Comparison of ENCODE assay signal across 23 cellular contexts in the genomic region with DNA sequence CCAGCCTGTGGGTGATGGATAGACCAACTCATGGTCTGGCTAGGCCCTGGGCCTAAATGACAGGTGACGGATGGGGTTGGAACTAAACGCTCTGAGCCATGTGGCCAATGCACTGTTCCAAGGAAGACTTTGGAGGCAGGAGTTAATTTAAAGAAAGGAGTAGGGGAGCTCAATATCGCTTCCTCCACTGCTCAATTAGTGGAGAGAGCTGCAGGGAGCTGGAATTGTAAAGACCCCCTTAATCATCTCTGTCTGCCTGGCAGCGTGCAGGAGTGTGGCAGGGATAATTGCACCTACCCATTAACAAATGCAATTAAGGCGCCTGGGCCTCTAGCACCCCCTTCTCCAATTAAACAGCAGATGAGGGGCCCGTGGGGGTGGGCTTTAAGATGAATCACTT.
"Had no signal": no experiment of that assay in that cellular context is flagged by ENCODE, and none has a peak within 500 bp of the region (broad histone marks: within the 10 kb centered on the region; RNA-seq: fewer than 3 reads in every experiment).

No MANE protein-coding gene starts in this region.

- H3K36me3 Mint-ChIP-seq: naive B cell; stimulated activated naive B cell treated with anti-CD40 and anti-IgM and Interleukin-4, amounts not matched to agents 10 μg/mL and 1 μg/mL and 100 μg/mL, for 72 hours had no signal

- H3K27ac Mint-ChIP-seq: endodermal cell; naive B cell; nephron; stimulated activated naive B cell treated with anti-CD40 and anti-IgM and Interleukin-4, amounts not matched to agents 10 μg/mL and 1 μg/mL and 100 μg/mL, for 72 hours had no signal

- H3K27me3 ChIP-seq: hepatocyte, ovary, right atrium auricular region, sigmoid colon, testis, tibial nerve, upper lobe of right lung, vagina had no signal

- H3K4me1 ChIP-seq: right atrium auricular region, sigmoid colon, testis, upper lobe of right lung, vagina had no signal

- H3K4me3 ChIP-seq: hepatocyte, ovary, right atrium auricular region, sigmoid colon, skin epidermis, testis, tibial nerve, upper lobe of right lung, vagina had no signal

- H3K36me3 ChIP-seq: ovary, right atrium auricular region, sigmoid colon, tibial nerve, upper lobe of right lung, vagina had no signal

- H3K9me3 ChIP-seq: ovary, right atrium auricular region, sigmoid colon, testis, tibial nerve, upper lobe of right lung, vagina had no signal

- H3K79me2 ChIP-seq: hepatocyte had no signal

- ATAC-seq: left colon; left ventricle myocardium superior; stimulated activated naive B cell treated with anti-CD40 and anti-IgM and Interleukin-4, amounts not matched to agents 10 μg/mL and 1 μg/mL and 100 μg/mL, for 72 hours; stimulated activated naive CD8-positive, alpha-beta T cell treated with anti-CD3 and anti-CD28 coated beads, Interleukin-15, amount 100 ng/mL, for 72 hours; upper lobe of right lung had no signal

- H2AFZ ChIP-seq: hepatocyte had no signal

- H3K4me2 ChIP-seq: hepatocyte had no signal

- H3K4me3 Mint-ChIP-seq: endodermal cell; naive B cell; nephron; stimulated activated naive B cell treated with anti-CD40 and anti-IgM and Interleukin-4, amounts not matched to agents 10 μg/mL and 1 μg/mL and 100 μg/mL, for 72 hours; stimulated activated naive CD8-positive, alpha-beta T cell treated with anti-CD3 and anti-CD28 coated beads, Interleukin-15, amount 100 ng/mL, for 72 hours had no signal

- H3K27ac ChIP-seq: hepatocyte, ovary, right atrium auricular region, sigmoid colon, skin epidermis, testis, tibial nerve, upper lobe of right lung, vagina had no signal

- DNase-seq: effector CD4-positive, alpha-beta T cell; endodermal cell; foreskin melanocyte; head of caudate nucleus; kidney; left colon; left ventricle myocardium superior; mesendoderm; naive B cell; ovary; sigmoid colon; stimulated activated CD4-positive, alpha-beta T cell treated with anti-CD3 and anti-CD28 coated beads, Interleukin-2, amount 100 ng/mL, for 24 hours; stimulated activated CD4-positive, alpha-beta T cell treated with anti-CD3 and anti-CD28 coated beads, Interleukin-4, amount 100 ng/mL, for 4 hours; stimulated activated naive B cell treated with anti-CD40 and anti-IgM and Interleukin-4, amounts not matched to agents 10 μg/mL and 1 μg/mL and 100 μg/mL, for 72 hours; stimulated activated naive CD8-positive, alpha-beta T cell treated with anti-CD3 and anti-CD28 coated beads, Interleukin-15, amount 100 ng/mL, for 72 hours; testis; upper lobe of right lung had no signal

- H3K9me3 Mint-ChIP-seq: endodermal cell; naive B cell; nephron; stimulated activated naive B cell treated with anti-CD40 and anti-IgM and Interleukin-4, amounts not matched to agents 10 μg/mL and 1 μg/mL and 100 μg/mL, for 72 hours had no signal

- H3K4me1 Mint-ChIP-seq: naive B cell had no signal
